20 cellular contexts compared by ENCODE assay signal in genomic region chr22:27475548-27475897, GRCh38.
DNase-seq lines count a peak whose midpoint lies in the region; ATAC-seq and TF ChIP-seq lines count a peak whose summit lies in the region.
"Had no signal": no experiment of that assay in that cellular context is flagged by ENCODE, and none has a peak within 500 bp of the region (broad histone marks: within the 10 kb centered on the region; RNA-seq: fewer than 3 reads in every experiment).

No MANE protein-coding gene starts in this region.

- peaks cover 10% of the 10 kb centered on the region for H3F3A ChIP-seq in neural progenitor cell (ENCODE audit: low read depth)

- H3K9me3 ChIP-seq in BLaER1 (no peaks in the 10 kb centered on the region), mammary epithelial cell (replicated peaks; ENCODE audit: insufficient read depth, low read length) (no peaks in the 10 kb centered on the region), neural progenitor cell (ENCODE audit: low read depth) (no peaks in the 10 kb centered on the region)
- H3K9me3 ChIP-seq: lower lobe of right lung, stomach had no signal

- H3K4me3 ChIP-seq in BLaER1, result no peak overlapping the region
- H3K4me3 ChIP-seq in mammary epithelial cell (replicated peaks in 1 of 3; ENCODE audit: insufficient read depth in 1 of 3, low read depth in 2 of 3, low read length in 3 of 3), result no peak overlapping the region
- H3K4me3 ChIP-seq in neural progenitor cell, result no peak overlapping the region
- H3K4me3 ChIP-seq: coronary artery, lower lobe of right lung, stomach had no signal

- H3K27me3 Mint-ChIP-seq in neural progenitor cell (ENCODE audit: insufficient read depth, low read depth), result peaks cover 16% of the 10 kb centered on the region
- H3K27me3 Mint-ChIP-seq: activated CD4-positive, alpha-beta T cell treated with anti-CD3 and anti-CD28 coated beads, Interleukin-2, amount 10 ng/mL, durations not matched to agents 24 days and 14 days had no signal

- CTCF ChIA-PET in mammary epithelial cell (lab: Charles Lee; ENCODE audit: low non-redundant PET), result interaction anchor here (0.5 to 0.6 kb wide), 3 partner anchors 18 to 1755 kb away, joined by 3 to 4 read pairs (median 4); no protein-coding TSS in a partner anchor

- WGBS in mammary epithelial cell (ENCODE audit: low coverage, missing lambda C conversion rate), result 32% methylated on average over 3 of the region's 3 CpGs

- TSS peak; percentile 7 for BruUV-seq in mammary epithelial cell (replicated peaks; lab: Mats Ljungman, UMichigan)

- peaks cover 54% of the 10 kb centered on the region for H3K4me1 Mint-ChIP-seq in neural progenitor cell
- H3K4me1 Mint-ChIP-seq: activated CD4-positive, alpha-beta T cell treated with anti-CD3 and anti-CD28 coated beads, Interleukin-2, amount 10 ng/mL, durations not matched to agents 24 days and 14 days; natural killer cell had no signal

- DNase-seq in NCI-H226 (peak; percentile 51), mammary epithelial cell (no peak), neural progenitor cell (ENCODE audit: low spot score) (no peak), NOMO-1 (lab: John Stamatoyannopoulos, UW; ENCODE audit: unreplicated experiment in 2 of 2) (no peak), substantia nigra (lab: John Stamatoyannopoulos, UW) (no peak)
- no peak for DNase-seq in stimulated activated CD4-positive, alpha-beta T cell treated with anti-CD3 and anti-CD28 coated beads, Interleukin-4, amount 100 ng/mL, for 24 hours
- DNase-seq: activated CD4-positive, alpha-beta T cell treated with anti-CD3 and anti-CD28 coated beads, Interleukin-2, amount 10 ng/mL, durations not matched to agents 24 days and 14 days; activated CD8-positive, alpha-beta memory T cell treated with anti-CD3 and anti-CD28 coated beads, Interleukin-2, amount 50 U/mL, for 48 hours; activated gamma-delta T cell treated with Interleukin-2 at 50 U/mL for 16 hours; KBM-7; lower lobe of right lung; natural killer cell; NCI-H1092; NCI-H2081 treated with DMSO at 0.1 percent for 48 hours; NCI-H526 treated with DMSO at 0.1 percent for 48 hours; OCI-M1; stomach had no signal

- no peak for ATAC-seq in GM21528 (IDR thresholded peaks at IDR 0.05; ENCODE audit: low FRiP score, unreplicated experiment)
- ATAC-seq: natural killer cell had no signal

- H3K27me3 ChIP-seq in BLaER1, result no peaks in the 10 kb centered on the region
- H3K27me3 ChIP-seq in mammary epithelial cell (ENCODE audit: insufficient read depth, low read length), result no peaks in the 10 kb centered on the region
- H3K27me3 ChIP-seq in neural progenitor cell, result no peaks in the 10 kb centered on the region
- H3K27me3 ChIP-seq: stomach had no signal

- peaks cover 3% of the 10 kb centered on the region for H3K9me3 Mint-ChIP-seq in neural progenitor cell
- H3K9me3 Mint-ChIP-seq: activated CD4-positive, alpha-beta T cell treated with anti-CD3 and anti-CD28 coated beads, Interleukin-2, amount 10 ng/mL, durations not matched to agents 24 days and 14 days; natural killer cell had no signal

- peak overlapping the region; percentile 64 for H3K27ac Mint-ChIP-seq in neural progenitor cell
- H3K27ac Mint-ChIP-seq: activated CD4-positive, alpha-beta T cell treated with anti-CD3 and anti-CD28 coated beads, Interleukin-2, amount 10 ng/mL, durations not matched to agents 24 days and 14 days; natural killer cell had no signal

- peak overlapping the region; percentile 53; the same call in 1 of the 2 replicates for H3K27ac ChIP-seq in BLaER1
- peak overlapping the region; percentile 92 for H3K27ac ChIP-seq in mammary epithelial cell (ENCODE audit: insufficient read depth, low read depth, low read length)
- no peak overlapping the region for H3K27ac ChIP-seq in neural progenitor cell
- H3K27ac ChIP-seq in substantia nigra (ENCODE audit: low read depth, low read length, poor library complexity, severe bottlenecking), result no peak overlapping the region
- H3K27ac ChIP-seq: coronary artery, lower lobe of right lung, stomach had no signal

- no peak overlapping the region for H3K4me3 Mint-ChIP-seq in neural progenitor cell
- H3K4me3 Mint-ChIP-seq: activated CD4-positive, alpha-beta T cell treated with anti-CD3 and anti-CD28 coated beads, Interleukin-2, amount 10 ng/mL, durations not matched to agents 24 days and 14 days; natural killer cell had no signal

- dilution Hi-C loops in mammary epithelial cell (cut with HindIII; ENCODE audit: low sequenced_read_pairs), result loop anchor here (5.0 kb wide), 1 partner anchor 58 kb away; no protein-coding TSS in a partner anchor

- no peaks in the 10 kb centered on the region for H4K20me1 ChIP-seq in BLaER1
- no peaks in the 10 kb centered on the region for H4K20me1 ChIP-seq in mammary epithelial cell (ENCODE audit: insufficient read depth, low read length)
- no peaks in the 10 kb centered on the region for H4K20me1 ChIP-seq in neural progenitor cell (ENCODE audit: low read depth)

- H3K36me3 ChIP-seq in BLaER1 (no peaks in the 10 kb centered on the region), mammary epithelial cell (ENCODE audit: insufficient read depth, low read length) (no peaks in the 10 kb centered on the region), neural progenitor cell (no peaks in the 10 kb centered on the region)
- H3K36me3 ChIP-seq: lower lobe of right lung, stomach had no signal

- peaks cover 27% of the 10 kb centered on the region for H3K79me2 ChIP-seq in mammary epithelial cell (ENCODE audit: insufficient read depth, low read length)
- no peaks in the 10 kb centered on the region for H3K79me2 ChIP-seq in neural progenitor cell (ENCODE audit: low read depth)

- H3K4me2 ChIP-seq in BLaER1, result peak overlapping the region; percentile 87
- H3K4me2 ChIP-seq in mammary epithelial cell (ENCODE audit: insufficient read depth, low read depth, low read length), result peak overlapping the region; percentile 68
- H3K4me2 ChIP-seq in neural progenitor cell, result no peak overlapping the region

- no peak overlapping the region for H2AFZ ChIP-seq in mammary epithelial cell (ENCODE audit: low read depth, low read length)
- H2AFZ ChIP-seq in neural progenitor cell (replicated peaks), result no peak overlapping the region

- intact Hi-C loops in mammary epithelial cell (cut with micrococcal nuclease), result loop anchor here (1.0 to 2.0 kb wide), 6 partner anchors 37 to 367 kb away; partner anchors contain the start of gene MN1

- TF ChIP-seq CTCF in mammary epithelial cell (conservative IDR thresholded peaks at IDR 0.05 in 1 of 2, IDR thresholded peaks at IDR 0.05 in 1 of 2; ENCODE audit: extremely low read depth in 1 of 2, insufficient read depth in 1 of 2, low read depth in 1 of 2, low read length in 2 of 2) (no peak), neural progenitor cell (IDR thresholded peaks at IDR 0.05) (no peak)

- in situ Hi-C loops in mammary epithelial cell (cut with MboI; ENCODE audit: low sequenced_read_pairs in 2 of 2), result loop anchor here in 1 of 2 donors (10.0 kb wide), 1 partner anchor 329 kb away; the partner anchor contains the start of gene MN1

- H3K4me1 ChIP-seq in BLaER1 (peaks cover 46% of the 10 kb centered on the region), mammary epithelial cell (ENCODE audit: insufficient read depth, low read length) (peaks cover 44% of the 10 kb centered on the region), neural progenitor cell (peaks cover 39% of the 10 kb centered on the region)

- H3K9ac ChIP-seq in BLaER1, result no peak overlapping the region
- peak overlapping the region; percentile 73 for H3K9ac ChIP-seq in mammary epithelial cell (ENCODE audit: insufficient read depth, low read length)
- no peak overlapping the region for H3K9ac ChIP-seq in neural progenitor cell

- H3K36me3 Mint-ChIP-seq in neural progenitor cell, result no peaks in the 10 kb centered on the region
- H3K36me3 Mint-ChIP-seq: natural killer cell had no signal

Comparison
In these comparisons a context has a peak if more than half of its experiments do, and no peak if none do; other contexts are left out.
1. H3K27ac ChIP-seq: peak in BLaER1 (single experiment) and mammary epithelial cell (single experiment); none in neural progenitor cell (single experiment) and substantia nigra (single experiment).